In genomic region chr13:28548468-28548867, GRCh38 we compare ENCODE assay signal across 1 cellular context.
TF ChIP-seq lines count a peak whose summit lies in the region.

No MANE protein-coding gene starts in this region.

TF ChIP-seq in H1, 55 proteins besides CTCF, POLR2A, EP300 and RAD21:
- TF ChIP-seq, protein P1, sequence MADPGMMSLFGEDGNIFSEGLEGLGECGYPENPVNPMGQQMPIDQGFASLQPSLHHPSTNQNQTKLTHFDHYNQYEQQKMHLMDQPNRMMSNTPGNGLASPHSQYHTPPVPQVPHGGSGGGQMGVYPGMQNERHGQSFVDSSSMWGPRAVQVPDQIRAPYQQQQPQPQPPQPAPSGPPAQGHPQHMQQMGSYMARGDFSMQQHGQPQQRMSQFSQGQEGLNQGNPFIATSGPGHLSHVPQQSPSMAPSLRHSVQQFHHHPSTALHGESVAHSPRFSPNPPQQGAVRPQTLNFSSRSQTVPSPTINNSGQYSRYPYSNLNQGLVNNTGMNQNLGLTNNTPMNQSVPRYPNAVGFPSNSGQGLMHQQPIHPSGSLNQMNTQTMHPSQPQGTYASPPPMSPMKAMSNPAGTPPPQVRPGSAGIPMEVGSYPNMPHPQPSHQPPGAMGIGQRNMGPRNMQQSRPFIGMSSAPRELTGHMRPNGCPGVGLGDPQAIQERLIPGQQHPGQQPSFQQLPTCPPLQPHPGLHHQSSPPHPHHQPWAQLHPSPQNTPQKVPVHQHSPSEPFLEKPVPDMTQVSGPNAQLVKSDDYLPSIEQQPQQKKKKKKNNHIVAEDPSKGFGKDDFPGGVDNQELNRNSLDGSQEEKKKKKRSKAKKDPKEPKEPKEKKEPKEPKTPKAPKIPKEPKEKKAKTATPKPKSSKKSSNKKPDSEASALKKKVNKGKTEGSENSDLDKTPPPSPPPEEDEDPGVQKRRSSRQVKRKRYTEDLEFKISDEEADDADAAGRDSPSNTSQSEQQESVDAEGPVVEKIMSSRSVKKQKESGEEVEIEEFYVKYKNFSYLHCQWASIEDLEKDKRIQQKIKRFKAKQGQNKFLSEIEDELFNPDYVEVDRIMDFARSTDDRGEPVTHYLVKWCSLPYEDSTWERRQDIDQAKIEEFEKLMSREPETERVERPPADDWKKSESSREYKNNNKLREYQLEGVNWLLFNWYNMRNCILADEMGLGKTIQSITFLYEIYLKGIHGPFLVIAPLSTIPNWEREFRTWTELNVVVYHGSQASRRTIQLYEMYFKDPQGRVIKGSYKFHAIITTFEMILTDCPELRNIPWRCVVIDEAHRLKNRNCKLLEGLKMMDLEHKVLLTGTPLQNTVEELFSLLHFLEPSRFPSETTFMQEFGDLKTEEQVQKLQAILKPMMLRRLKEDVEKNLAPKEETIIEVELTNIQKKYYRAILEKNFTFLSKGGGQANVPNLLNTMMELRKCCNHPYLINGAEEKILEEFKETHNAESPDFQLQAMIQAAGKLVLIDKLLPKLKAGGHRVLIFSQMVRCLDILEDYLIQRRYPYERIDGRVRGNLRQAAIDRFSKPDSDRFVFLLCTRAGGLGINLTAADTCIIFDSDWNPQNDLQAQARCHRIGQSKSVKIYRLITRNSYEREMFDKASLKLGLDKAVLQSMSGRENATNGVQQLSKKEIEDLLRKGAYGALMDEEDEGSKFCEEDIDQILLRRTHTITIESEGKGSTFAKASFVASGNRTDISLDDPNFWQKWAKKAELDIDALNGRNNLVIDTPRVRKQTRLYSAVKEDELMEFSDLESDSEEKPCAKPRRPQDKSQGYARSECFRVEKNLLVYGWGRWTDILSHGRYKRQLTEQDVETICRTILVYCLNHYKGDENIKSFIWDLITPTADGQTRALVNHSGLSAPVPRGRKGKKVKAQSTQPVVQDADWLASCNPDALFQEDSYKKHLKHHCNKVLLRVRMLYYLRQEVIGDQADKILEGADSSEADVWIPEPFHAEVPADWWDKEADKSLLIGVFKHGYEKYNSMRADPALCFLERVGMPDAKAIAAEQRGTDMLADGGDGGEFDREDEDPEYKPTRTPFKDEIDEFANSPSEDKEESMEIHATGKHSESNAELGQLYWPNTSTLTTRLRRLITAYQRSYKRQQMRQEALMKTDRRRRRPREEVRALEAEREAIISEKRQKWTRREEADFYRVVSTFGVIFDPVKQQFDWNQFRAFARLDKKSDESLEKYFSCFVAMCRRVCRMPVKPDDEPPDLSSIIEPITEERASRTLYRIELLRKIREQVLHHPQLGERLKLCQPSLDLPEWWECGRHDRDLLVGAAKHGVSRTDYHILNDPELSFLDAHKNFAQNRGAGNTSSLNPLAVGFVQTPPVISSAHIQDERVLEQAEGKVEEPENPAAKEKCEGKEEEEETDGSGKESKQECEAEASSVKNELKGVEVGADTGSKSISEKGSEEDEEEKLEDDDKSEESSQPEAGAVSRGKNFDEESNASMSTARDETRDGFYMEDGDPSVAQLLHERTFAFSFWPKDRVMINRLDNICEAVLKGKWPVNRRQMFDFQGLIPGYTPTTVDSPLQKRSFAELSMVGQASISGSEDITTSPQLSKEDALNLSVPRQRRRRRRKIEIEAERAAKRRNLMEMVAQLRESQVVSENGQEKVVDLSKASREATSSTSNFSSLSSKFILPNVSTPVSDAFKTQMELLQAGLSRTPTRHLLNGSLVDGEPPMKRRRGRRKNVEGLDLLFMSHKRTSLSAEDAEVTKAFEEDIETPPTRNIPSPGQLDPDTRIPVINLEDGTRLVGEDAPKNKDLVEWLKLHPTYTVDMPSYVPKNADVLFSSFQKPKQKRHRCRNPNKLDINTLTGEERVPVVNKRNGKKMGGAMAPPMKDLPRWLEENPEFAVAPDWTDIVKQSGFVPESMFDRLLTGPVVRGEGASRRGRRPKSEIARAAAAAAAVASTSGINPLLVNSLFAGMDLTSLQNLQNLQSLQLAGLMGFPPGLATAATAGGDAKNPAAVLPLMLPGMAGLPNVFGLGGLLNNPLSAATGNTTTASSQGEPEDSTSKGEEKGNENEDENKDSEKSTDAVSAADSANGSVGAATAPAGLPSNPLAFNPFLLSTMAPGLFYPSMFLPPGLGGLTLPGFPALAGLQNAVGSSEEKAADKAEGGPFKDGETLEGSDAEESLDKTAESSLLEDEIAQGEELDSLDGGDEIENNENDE (IDR thresholded peaks at IDR 0.05; ENCODE audit: insufficient replicate concordance, low read length): no peak
- TF ChIP-seq GTF2F1 (IDR thresholded peaks at IDR 0.05; ENCODE audit: borderline replicate concordance, low read depth, low read length): no peak
